In genomic region chr9:136629001-136629878, GRCh38 we compare ENCODE assay signal across 30 cellular contexts. TPM values are rescaled to one million over a fixed set of nuclear protein-coding genes. Genes with fewer than 3 reads are reported as not detected.
A peak's percentile ranks its signal among the peaks of the same experiment; 100 is the strongest.
DNase-seq lines count a peak whose midpoint lies in the region; ATAC-seq, FAIRE-seq and TF ChIP-seq lines count a peak whose summit lies in the region.
"Had no signal": no experiment of that assay in that cellular context is flagged by ENCODE, and none has a peak within 500 bp of the region (broad histone marks: within the 10 kb centered on the region; RNA-seq: fewer than 3 reads in every experiment).

No MANE protein-coding gene starts in this region.

- peaks cover 46% of the 10 kb centered on the region for H3K27me3 Mint-ChIP-seq in endodermal cell (ENCODE audit: insufficient read depth)

- WGBS in endodermal cell (ENCODE audit: insufficient coverage in 1 of 2, insufficient read length in 1 of 2), 2 experiments, result 87 to 95% methylated on average over 6 to 22 of the region's 22 CpGs
- WGBS in pancreas, 2 donors, result 62 to 65% methylated on average over 20 to 22 of the region's 22 CpGs

- DNase-seq in endodermal cell (peak; percentile 50), pancreas (peak in 5 of 6 donors; percentile 15 to 82 (median 23)), SJCRH30 (no peak), AG08395 (ENCODE audit: low spot score) (no peak), KG1 (lab: John Stamatoyannopoulos, UW) (no peak), dermis blood vessel endothelial cell (no peak)
- DNase-seq: ACHN; activated CD4-positive, alpha-beta T cell treated with anti-CD3 and anti-CD28 coated beads, Interleukin-2, amount 50 U/mL, for 48 hours; activated naive CD4-positive, alpha-beta T cell treated with anti-CD3 and anti-CD28 coated beads, Interleukin-2, amount 10 ng/mL, durations not matched to agents 7 days and 5 days; EL; foreskin melanocyte; HCEC 1CT; NCI-H1048; NCI-H1694 treated with DMSO at 0.1 percent for 48 hours; occipital lobe; stimulated activated CD4-positive, alpha-beta T cell treated with anti-CD3 and anti-CD28 coated beads, Interleukin-2, amount 100 ng/mL, for 24 hours; T-cell; trophoblast cell had no signal

- intact Hi-C loops in pancreas (cut with DNase I), result loop anchor here in 1 of 3 donors (5.0 kb wide), 1 partner anchor 92 kb away; no protein-coding TSS in a partner anchor

- peak overlapping the region; percentile 82 for H3K4me2 ChIP-seq in BLaER1
- H3K4me2 ChIP-seq: hepatocyte had no signal

- no peaks in the 10 kb centered on the region for H3K9me3 Mint-ChIP-seq in endodermal cell
- H3K9me3 Mint-ChIP-seq: activated naive CD4-positive, alpha-beta T cell treated with anti-CD3 and anti-CD28 coated beads, Interleukin-2, amount 10 ng/mL, durations not matched to agents 7 days and 5 days; activated T-helper 1 cell treated with anti-CD3 and anti-CD28 coated beads, Interleukin-12 subunit alpha, Interleukin-12 subunit beta, Interleukin-2, Interleukin-4 antibody, amounts not matched to agents 30 ng/mL and 10 ng/mL and 1 ng/mL, durations not matched to agents 14 hours and 24 hours and 36 hours; memory B cell; T-cell had no signal

- H3K4me1 ChIP-seq in BLaER1 (peaks cover 79% of the 10 kb centered on the region), endodermal cell (ENCODE audit: control insufficient read depth, insufficient read depth, low read length) (peaks cover 9% of the 10 kb centered on the region), pancreas (peaks cover 38 to 55% (median 49%) of the 10 kb centered on the region in 3 donors), SJCRH30 (peaks cover 26% of the 10 kb centered on the region)

- H3K36me3 ChIP-seq in BLaER1, result no peaks in the 10 kb centered on the region
- no peaks in the 10 kb centered on the region for H3K36me3 ChIP-seq in KOPT-K1 (ENCODE audit: insufficient read depth, low read length)
- no peaks in the 10 kb centered on the region for H3K36me3 ChIP-seq in endodermal cell (ENCODE audit: control insufficient read depth, insufficient read depth, low read length)
- H3K36me3 ChIP-seq in pancreas, result no peaks in the 10 kb centered on the region
- H3K36me3 ChIP-seq in SJCRH30, result no peaks in the 10 kb centered on the region
- H3K36me3 ChIP-seq: breast epithelium, esophagus muscularis mucosa had no signal

- no peak overlapping the region for H3K27ac Mint-ChIP-seq in endodermal cell
- H3K27ac Mint-ChIP-seq: activated naive CD4-positive, alpha-beta T cell treated with anti-CD3 and anti-CD28 coated beads, Interleukin-2, amount 10 ng/mL, durations not matched to agents 7 days and 5 days; activated T-helper 1 cell treated with anti-CD3 and anti-CD28 coated beads, Interleukin-12 subunit alpha, Interleukin-12 subunit beta, Interleukin-2, Interleukin-4 antibody, amounts not matched to agents 30 ng/mL and 10 ng/mL and 1 ng/mL, durations not matched to agents 14 hours and 24 hours and 36 hours; memory B cell; T-cell had no signal

- peak overlapping the region; percentile 60; the same call in 1 of the 2 replicates for H3K27ac ChIP-seq in BLaER1
- peak overlapping the region; percentile 64 for H3K27ac ChIP-seq in KOPT-K1 (ENCODE audit: low read depth, low read length, poor library complexity, severe bottlenecking)
- H3K27ac ChIP-seq in endodermal cell (ENCODE audit: low read depth, low read length), result no peak overlapping the region
- H3K27ac ChIP-seq in pancreas, result no peak overlapping the region
- no peak overlapping the region for H3K27ac ChIP-seq in SJCRH30
- H3K27ac ChIP-seq: breast epithelium, C4-2B, esophagus muscularis mucosa, hepatocyte, skin epidermis had no signal

- no peak for ATAC-seq in pancreas
- ATAC-seq: activated CD4-positive, CD25-positive, alpha-beta regulatory T cell treated with anti-CD3 and anti-CD28 coated beads, Interleukin-2, amount 50 U/mL, for 24 hours; Panc1; T-cell had no signal

- H3K36me3 Mint-ChIP-seq in endodermal cell (ENCODE audit: low read depth), result no peaks in the 10 kb centered on the region
- H3K36me3 Mint-ChIP-seq: activated naive CD4-positive, alpha-beta T cell treated with anti-CD3 and anti-CD28 coated beads, Interleukin-2, amount 10 ng/mL, durations not matched to agents 7 days and 5 days; memory B cell; T-cell had no signal

- H4K20me1 ChIP-seq in BLaER1, result 0 out of 2 replicates have a peak, but pooled peaks cover 23% of the 10 kb centered on the region

- no peak for TF ChIP-seq CTCF in endodermal cell (conservative IDR thresholded peaks at IDR 0.05)
- no peak for TF ChIP-seq CTCF in pancreas (IDR thresholded peaks at IDR 0.05)

- H3K9ac ChIP-seq in BLaER1, result no peak overlapping the region
- no peak overlapping the region for H3K9ac ChIP-seq in endodermal cell (ENCODE audit: extremely low read depth, low read length, poor library complexity, severe bottlenecking)

- H3K9me3 ChIP-seq in BLaER1 (no peaks in the 10 kb centered on the region), KOPT-K1 (ENCODE audit: insufficient read depth, low read length, poor library complexity, severe bottlenecking) (no peaks in the 10 kb centered on the region), endodermal cell (ENCODE audit: control insufficient read depth, low read length) (no peaks in the 10 kb centered on the region), pancreas (no peaks in the 10 kb centered on the region), SJCRH30 (replicated peaks) (no peaks in the 10 kb centered on the region)
- H3K9me3 ChIP-seq: breast epithelium, esophagus muscularis mucosa had no signal

- no peaks in the 10 kb centered on the region for H3K4me1 Mint-ChIP-seq in endodermal cell
- H3K4me1 Mint-ChIP-seq: activated naive CD4-positive, alpha-beta T cell treated with anti-CD3 and anti-CD28 coated beads, Interleukin-2, amount 10 ng/mL, durations not matched to agents 7 days and 5 days had no signal

- no peak overlapping the region for H3K4me3 Mint-ChIP-seq in endodermal cell
- H3K4me3 Mint-ChIP-seq: activated naive CD4-positive, alpha-beta T cell treated with anti-CD3 and anti-CD28 coated beads, Interleukin-2, amount 10 ng/mL, durations not matched to agents 7 days and 5 days; activated T-helper 1 cell treated with anti-CD3 and anti-CD28 coated beads, Interleukin-12 subunit alpha, Interleukin-12 subunit beta, Interleukin-2, Interleukin-4 antibody, amounts not matched to agents 30 ng/mL and 10 ng/mL and 1 ng/mL, durations not matched to agents 14 hours and 24 hours and 36 hours; memory B cell had no signal

- H3K27me3 ChIP-seq in BLaER1 (no peaks in the 10 kb centered on the region), endodermal cell (ENCODE audit: control insufficient read depth, insufficient read depth, low read length, poor library complexity, severe bottlenecking) (peaks cover 60% of the 10 kb centered on the region), pancreas (no peaks in the 10 kb centered on the region), SJCRH30 (peaks cover 14% of the 10 kb centered on the region)

- no peak overlapping the region for H3K4me3 ChIP-seq in BLaER1
- H3K4me3 ChIP-seq in endodermal cell (ENCODE audit: low read length), result no peak overlapping the region
- H3K4me3 ChIP-seq in pancreas, result no peak overlapping the region
- no peak overlapping the region for H3K4me3 ChIP-seq in SJCRH30
- H3K4me3 ChIP-seq: breast epithelium, esophagus muscularis mucosa, GM12878, hepatocyte, skin epidermis had no signal

- FAIRE-seq in pancreas (lab: Jason Lieb, UNC), result no peak
- FAIRE-seq: GM12878 had no signal

RNA-seq across cellular contexts. Expression of gene EGFL7, which starts 33.5 kb away (rescaled TPM):
- total RNA-seq in endodermal cell, result 10 to 100 TPM; 31.5 to 34.0 TPM
- 19.7 TPM for polyA plus RNA-seq in endodermal cell (2013, experiment 1 of 2)
- 15.6 TPM for polyA plus RNA-seq in endodermal cell (2013, experiment 2 of 2)
- total RNA-seq in pancreas, result 10 to 100 TPM in 5 of 6 donors, 1 to 10 TPM in 1; 8.6 to 21.2 (median 13.1) TPM
- 100 to 1,000 TPM; 111 to 134 TPM for polyA plus RNA-seq in pancreas
- 0.71 and 0.81 TPM in 2 replicates for total RNA-seq in SJCRH30 (2014; rRNA removed; shearing (Covaris generic))
- 571 and 768 TPM in 2 replicates for total RNA-seq in dermis blood vessel endothelial cell

RNA-seq across cellular contexts. Expression of gene AGPAT2, which starts 58.0 kb away (rescaled TPM):
- 10 to 100 TPM; 33.4 to 39.8 TPM for total RNA-seq in endodermal cell
- polyA plus RNA-seq in endodermal cell (2013, experiment 1 of 2), result 16.9 TPM
- 14.3 TPM for polyA plus RNA-seq in endodermal cell (2013, experiment 2 of 2)
- 100 to 1,000 TPM in 1 of 6 donors, 10 to 100 TPM in 5; 57.0 to 105 (median 69.5) TPM for total RNA-seq in pancreas
- 100 to 1,000 TPM in 1 of 2 donors, 10 to 100 TPM in 1; 94.2 to 158 TPM for polyA plus RNA-seq in pancreas
- total RNA-seq in SJCRH30 (2014; rRNA removed; shearing (Covaris generic)), result 11.2 and 11.8 TPM in 2 replicates
- 46.1 and 62.6 TPM in 2 replicates for total RNA-seq in dermis blood vessel endothelial cell

Comparison
In these comparisons a context has a peak if more than half of its experiments do, and no peak if none do; other contexts are left out.
1. H3K27ac ChIP-seq: peak in BLaER1 (single experiment) and KOPT-K1 (single experiment); none in endodermal cell (single experiment), pancreas (0 of 4) and SJCRH30 (single experiment).
2. DNase-seq: peak in endodermal cell (single experiment) and pancreas (5 of 6); none in SJCRH30 (0 of 2), AG08395 (single experiment), KG1 (single experiment) and dermis blood vessel endothelial cell (single experiment).
3. RNA of gene EGFL7, which starts 33.5 kb away (total RNA-seq): 571 to 768 TPM in dermis blood vessel endothelial cell; 31.5 to 34.0 TPM in endodermal cell, 8.6 to 21.2 TPM in pancreas and 0.71 to 0.81 TPM in SJCRH30; every median in the first group is over 10 times any median in the second.